In genomic region chr13:113489171-113489548, GRCh38 we compare ENCODE assay signal across 8 cellular contexts. TPM values are rescaled to one million over a fixed set of nuclear protein-coding genes. Genes with fewer than 3 reads are reported as not detected.
DNase-seq lines count a peak whose midpoint lies in the region; ATAC-seq and TF ChIP-seq lines count a peak whose summit lies in the region.

No MANE protein-coding gene starts in this region.

- DNase-seq in A673 (ENCODE audit: low spot score), result no peak
- DNase-seq in HFF-Myc (ENCODE audit: extremely low read depth, low read depth), result no peak
- DNase-seq in astrocyte of the cerebellum (ENCODE audit: low read depth), result no peak
- no peak for DNase-seq in memory B cell (ENCODE audit: low spot score in 2 of 2)
- DNase-seq in kidney tubule cell (ENCODE audit: low spot score), result no peak
- no peak for DNase-seq in NOMO-1 treated with DMSO at 0.1 percent for 48 hours (lab: John Stamatoyannopoulos, UW; ENCODE audit: unreplicated experiment)
- DNase-seq in GM10248 (ENCODE audit: extremely low spot score), result no peak

- peak overlapping the region; percentile 14 for H3K27ac Mint-ChIP-seq in memory B cell

- no peaks in the 10 kb centered on the region for H3K36me3 ChIP-seq in A673 (ENCODE audit: insufficient read depth, low read length, poor library complexity, severe bottlenecking)

- peak overlapping the region; percentile 85 for H3K4me3 Mint-ChIP-seq in memory B cell

- in situ Hi-C loops in astrocyte of the cerebellum (cut with HindIII; ENCODE audit: low sequenced_read_pairs), result loop anchor here (5.0 kb wide), 1 partner anchor 47 kb away; no protein-coding TSS in a partner anchor

- H3K27me3 ChIP-seq in A673 (replicated peaks; ENCODE audit: insufficient read depth, low read depth, low read length, poor library complexity), result no peaks in the 10 kb centered on the region

- no peaks in the 10 kb centered on the region for H3K9me3 ChIP-seq in A673 (ENCODE audit: low read depth, low read length, poor library complexity, severe bottlenecking)

- ATAC-seq in memory B cell (ENCODE audit: low read depth) (no peak), GM19452 (IDR thresholded peaks at IDR 0.05; ENCODE audit: unreplicated experiment) (no peak)

- peaks cover 3% of the 10 kb centered on the region for H3K36me3 Mint-ChIP-seq in memory B cell

- H3K27ac ChIP-seq in A673 (ENCODE audit: low read depth, low read length, poor library complexity, severe bottlenecking), result no peak overlapping the region

- H3K27me3 Mint-ChIP-seq in memory B cell, result no peaks in the 10 kb centered on the region

- H3K4me1 ChIP-seq in A673 (ENCODE audit: insufficient read depth, low read length, poor library complexity, severe bottlenecking), result peaks cover 18% of the 10 kb centered on the region

- intact Hi-C loops in A673 (cut with micrococcal nuclease; ENCODE audit: unreplicated experiment), result no loop called here

- no peaks in the 10 kb centered on the region for H3K9me3 Mint-ChIP-seq in memory B cell

- POLR2A ChIA-PET in A673 (lab: Charles Lee; ENCODE audit: low non-redundant PET) (no interaction called here), GM10248 (lab: Yijun Ruan, JAX) (no interaction called here)

- TF ChIP-seq CTCF in A673 (conservative IDR thresholded peaks at IDR 0.05; ENCODE audit: low read depth, low read length) (no peak), HFF-Myc (IDR thresholded peaks at IDR 0.05; ENCODE audit: low read depth, low read length, missing control alignments) (no peak), astrocyte of the cerebellum (IDR thresholded peaks at IDR 0.05; ENCODE audit: low read depth, low read length, missing control alignments) (no peak), GM10248 (IDR thresholded peaks at IDR 0.05; ENCODE audit: control extremely low read depth, extremely low read depth, low read depth, missing control alignments) (no peak)

- peaks cover 37% of the 10 kb centered on the region for H3K4me1 Mint-ChIP-seq in memory B cell

- CTCF ChIA-PET in A673 (lab: Charles Lee), result interaction anchor here (1.0 kb wide), 1 partner anchor 30 kb away, joined by 4 read pairs; no protein-coding TSS in a partner anchor
- CTCF ChIA-PET in GM10248 (lab: Yijun Ruan, JAX), result interaction anchor here (1.2 to 1.8 kb wide), 4 partner anchors 12 to 73 kb away, joined by 3 to 4 read pairs (median 4); no protein-coding TSS in a partner anchor

- no TSS peak for BruUV-seq in A673 (replicated peaks; lab: Mats Ljungman, UMichigan)

- H3K4me3 ChIP-seq in A673 (ENCODE audit: low read depth, low read length, poor library complexity, severe bottlenecking) (peak overlapping the region; percentile 94), HFF-Myc (replicated peaks; ENCODE audit: low read depth, low read length) (peak overlapping the region; percentile 92), astrocyte of the cerebellum (ENCODE audit: low read depth, low read length) (peak overlapping the region; percentile 83)

RNA-seq across cellular contexts. Expression of gene DCUN1D2, which starts 1.4 kb away (rescaled TPM):
- 38.6 and 44.8 TPM in 2 replicates for total RNA-seq in A673 (2021)

RNA-seq across cellular contexts. Expression of gene ADPRHL1, which starts 35.9 kb away (rescaled TPM):
- total RNA-seq in A673 (2021), result 3.9 and 4.4 TPM in 2 replicates
